Comparison of ENCODE assay signal across 26 cellular contexts in genomic region chr7:130223646-130224045, GRCh38. TPM values are rescaled to one million over a fixed set of nuclear protein-coding genes. Genes with fewer than 3 reads are reported as not detected.
"Had no signal": no experiment of that assay in that cellular context is flagged by ENCODE, and none has a peak within 500 bp of the region (broad histone marks: within the 10 kb centered on the region; RNA-seq: fewer than 3 reads in every experiment).

No MANE protein-coding gene starts in this region.

- H3K4me3 Mint-ChIP-seq: activated CD8-positive, alpha-beta T cell treated with anti-CD3 and anti-CD28 coated beads for 36 hours; activated naive CD4-positive, alpha-beta T cell treated with anti-CD3 and anti-CD28 coated beads, Interleukin-2, amount 50 U/mL, for 24 hours; T-helper 1 cell treated with Interleukin-12 subunit alpha and Interleukin-12 subunit beta and Interleukin-4 antibody, amounts not matched to agents 30 μg/mL and 1 μg/mL, for 36 hours had no signal

- H3K9me3 ChIP-seq: SJSA1 had no signal

- H3K4me1 Mint-ChIP-seq: activated naive CD4-positive, alpha-beta T cell treated with anti-CD3 and anti-CD28 coated beads, Interleukin-2, amount 50 U/mL, for 24 hours had no signal

- H3K27ac ChIP-seq: SJSA1 had no signal

- ATAC-seq: activated CD8-positive, alpha-beta T cell treated with anti-CD3 and anti-CD28 coated beads for 36 hours; Panc1; SK-N-SH treated with all-trans-retinoic acid at 6 μM for 48 hours had no signal

- H3K27me3 ChIP-seq: SJSA1 had no signal

- H3K36me3 ChIP-seq: SJSA1 had no signal

- FAIRE-seq: bronchial epithelial cell had no signal

- H3K4me3 ChIP-seq: SJSA1 had no signal

- H3K9me3 Mint-ChIP-seq: activated CD8-positive, alpha-beta T cell treated with anti-CD3 and anti-CD28 coated beads for 36 hours; activated naive CD4-positive, alpha-beta T cell treated with anti-CD3 and anti-CD28 coated beads, Interleukin-2, amount 50 U/mL, for 24 hours; T-helper 1 cell treated with Interleukin-12 subunit alpha and Interleukin-12 subunit beta and Interleukin-4 antibody, amounts not matched to agents 30 μg/mL and 1 μg/mL, for 36 hours had no signal

- H3K27me3 Mint-ChIP-seq: activated CD8-positive, alpha-beta T cell treated with anti-CD3 and anti-CD28 coated beads for 36 hours; activated naive CD4-positive, alpha-beta T cell treated with anti-CD3 and anti-CD28 coated beads, Interleukin-2, amount 50 U/mL, for 24 hours had no signal

- H3K27ac Mint-ChIP-seq: activated CD8-positive, alpha-beta T cell treated with anti-CD3 and anti-CD28 coated beads for 36 hours; activated naive CD4-positive, alpha-beta T cell treated with anti-CD3 and anti-CD28 coated beads, Interleukin-2, amount 50 U/mL, for 24 hours; T-helper 1 cell treated with Interleukin-12 subunit alpha and Interleukin-12 subunit beta and Interleukin-4 antibody, amounts not matched to agents 30 μg/mL and 1 μg/mL, for 36 hours had no signal

- H3K36me3 Mint-ChIP-seq: activated naive CD4-positive, alpha-beta T cell treated with anti-CD3 and anti-CD28 coated beads, Interleukin-2, amount 50 U/mL, for 24 hours had no signal

- DNase-seq: activated CD4-positive, alpha-beta T cell treated with anti-CD3 and anti-CD28 coated beads for 4 hours; activated CD8-positive, alpha-beta memory T cell treated with anti-CD3 and anti-CD28 coated beads, Interleukin-2, amount 50 U/mL, for 48 hours; activated CD8-positive, alpha-beta T cell treated with anti-CD3 and anti-CD28 coated beads for 36 hours; activated effector memory CD4-positive, alpha-beta T cell treated with Interleukin-2 at 50 U/mL for 16 hours; activated naive CD4-positive, alpha-beta T cell; activated T-cell treated with anti-CD3 and anti-CD28 coated beads, Interleukin-2, amount 50 U/mL, for 1 hour; aorta; central memory CD4-positive, alpha-beta T cell; Karpas-422; NCI-H1048; NCI-H146; NCI-H1930; NCI-H2171 treated with DMSO at 0.1 percent for 48 hours; NCI-H226; NCI-H526 treated with DMSO at 0.1 percent for 48 hours; NCI-H82; NK-92 treated with Interleukin-12 subunit alpha and Interleukin-12 subunit beta, amount 100 ng/mL, for 24 hours; OCI-M1; SHP77 had no signal

- H3K4me1 ChIP-seq: SJSA1 had no signal

RNA-seq across cellular contexts. Expression of gene SSMEM1, which starts 16.0 kb away (rescaled TPM):
- total RNA-seq: activated CD8-positive, alpha-beta T cell treated with anti-CD3 and anti-CD28 coated beads for 36 hours; aorta; bronchial epithelial cell; chondrocyte; SJSA1 had no signal
- polyA plus RNA-seq: aorta had no signal

RNA-seq across cellular contexts. Expression of gene CPA2, which starts 43.0 kb away (rescaled TPM):
- total RNA-seq: activated CD8-positive, alpha-beta T cell treated with anti-CD3 and anti-CD28 coated beads for 36 hours; bronchial epithelial cell; chondrocyte; SJSA1 had no signal
